8 cellular contexts compared by ENCODE assay signal in the genomic region with DNA sequence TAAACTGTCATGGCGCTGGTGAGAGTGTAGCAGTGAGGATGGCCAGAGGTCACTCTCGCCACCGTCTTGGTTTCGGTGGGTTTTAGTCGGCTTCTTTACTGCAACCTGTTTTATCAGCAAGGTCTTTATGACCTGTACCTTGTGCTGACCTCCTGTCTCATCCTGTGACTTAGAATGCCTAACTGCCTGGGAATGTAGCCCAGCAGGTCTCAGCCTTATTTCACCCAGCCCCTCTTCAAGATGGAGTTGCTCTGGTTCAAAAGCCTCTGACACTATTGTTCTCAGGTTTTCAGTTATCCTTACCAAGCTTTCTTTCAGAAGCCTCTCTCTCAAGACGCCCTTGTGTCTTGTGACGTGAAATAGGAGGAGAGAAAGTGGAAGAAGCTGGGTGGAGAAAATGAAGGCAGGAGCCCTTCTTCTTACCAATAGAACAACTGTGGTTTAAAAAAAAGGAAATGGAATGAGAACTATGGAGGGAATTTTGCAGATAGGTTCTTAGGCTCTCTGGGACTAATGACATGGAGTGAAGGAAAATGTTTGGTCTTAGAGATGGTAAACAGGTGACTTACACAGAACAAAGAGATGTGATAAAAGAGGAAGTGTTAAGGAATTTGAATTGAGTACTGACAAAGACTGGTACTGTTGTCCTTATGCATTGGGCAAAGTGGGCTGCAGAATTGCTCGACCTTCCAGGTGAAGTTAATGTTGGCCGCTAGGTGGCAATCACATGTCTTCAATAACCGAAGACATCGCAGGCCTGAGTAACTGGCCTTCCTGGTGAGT.
DNase-seq lines count a peak whose midpoint lies in the region; ATAC-seq and TF ChIP-seq lines count a peak whose summit lies in the region.

No MANE protein-coding gene starts in this region.

- H3K4me2 ChIP-seq in PC-3 (ENCODE audit: low read length) = no peak overlapping the region
- no peak overlapping the region for H3K4me2 ChIP-seq in osteoblast (ENCODE audit: insufficient read depth, low read length)

- H3K4me1 ChIP-seq in PC-3 (ENCODE audit: insufficient read depth, low read length) = peaks cover 52% of the 10 kb centered on the region
- peaks cover 35% of the 10 kb centered on the region for H3K4me1 ChIP-seq in osteoblast (ENCODE audit: insufficient read depth, low read length)

- no peak overlapping the region for H2AFZ ChIP-seq in PC-3 (ENCODE audit: low read length)
- no peak overlapping the region for H2AFZ ChIP-seq in osteoblast (ENCODE audit: low read length)

- H3K27ac ChIP-seq in PC-3 (ENCODE audit: low read length) (peak overlapping the region; percentile 74), osteoblast (ENCODE audit: low read depth, low read length) (peak overlapping the region; percentile 68)

- no peaks in the 10 kb centered on the region for H3K36me3 ChIP-seq in PC-3 (ENCODE audit: low read depth, low read length)
- H3K36me3 ChIP-seq in osteoblast (ENCODE audit: insufficient read depth, low read length) = no peaks in the 10 kb centered on the region

- H3K79me2 ChIP-seq in PC-3 (ENCODE audit: low read length) (no peaks in the 10 kb centered on the region), osteoblast (ENCODE audit: insufficient read depth, low read length) (no peaks in the 10 kb centered on the region)

- intact Hi-C loops in PC-3 (cut with micrococcal nuclease) = loop anchor here (1.0 to 10.0 kb wide), 11 partner anchors 36 to 376 kb away; partner anchors contain the start of gene TTC23L
- intact Hi-C loops in activated T-helper 1 cell treated with anti-CD3 and anti-CD28 coated beads, Interleukin-12 subunit alpha, Interleukin-12 subunit beta, Interleukin-2, Interleukin-4 antibody, amounts not matched to agents 30 ng/mL and 10 ng/mL and 1 ng/mL, durations not matched to agents 14 hours and 24 hours and 36 hours (cut with micrococcal nuclease) = loop anchor here (1.0 to 10.0 kb wide), 5 partner anchors 35 to 481 kb away; partner anchors contain the start of genes RAI14 and TTC23L

- POLR2A ChIA-PET in PC-3 (lab: Charles Lee; ENCODE audit: unreplicated experiment) = no interaction called here

- H3K9me3 ChIP-seq in PC-3 (ENCODE audit: low read length) = no peaks in the 10 kb centered on the region
- no peaks in the 10 kb centered on the region for H3K9me3 ChIP-seq in osteoblast (ENCODE audit: low read depth, low read length)

- peaks cover 8% of the 10 kb centered on the region for H3K4me1 Mint-ChIP-seq in activated T-helper 1 cell treated with anti-CD3 and anti-CD28 coated beads, Interleukin-12 subunit alpha, Interleukin-12 subunit beta, Interleukin-2, Interleukin-4 antibody, amounts not matched to agents 30 ng/mL and 10 ng/mL and 1 ng/mL, durations not matched to agents 14 hours and 24 hours and 36 hours (ENCODE audit: low read depth)

- BruUV-seq in PC-3 (replicated peaks; lab: Mats Ljungman, UMichigan) = no TSS peak

- no peaks in the 10 kb centered on the region for H3K9me2 ChIP-seq in PC-3 (replicated peaks; ENCODE audit: low read length)

- DNase-seq in EH (ENCODE audit: low read depth) = peak; percentile 90
- DNase-seq in PC-3 = peak; percentile 93
- DNase-seq in activated T-helper 1 cell treated with anti-CD3 and anti-CD28 coated beads, Interleukin-12 subunit alpha, Interleukin-12 subunit beta, Interleukin-2, Interleukin-4 antibody, amounts not matched to agents 30 ng/mL and 10 ng/mL and 1 ng/mL, durations not matched to agents 14 hours and 24 hours and 36 hours (ENCODE audit: low spot score) = peak; percentile 29
- peak; percentile 84 to 95 for DNase-seq in foreskin fibroblast
- DNase-seq in osteoblast (ENCODE audit: insufficient read length, low spot score, missing footprints) = no peak

- peaks cover under 1% of the 10 kb centered on the region for H3K27me3 Mint-ChIP-seq in activated T-helper 1 cell treated with anti-CD3 and anti-CD28 coated beads, Interleukin-12 subunit alpha, Interleukin-12 subunit beta, Interleukin-2, Interleukin-4 antibody, amounts not matched to agents 30 ng/mL and 10 ng/mL and 1 ng/mL, durations not matched to agents 14 hours and 24 hours and 36 hours (ENCODE audit: insufficient read depth)

- TF ChIP-seq RAD21 in Ishikawa (IDR thresholded peaks at IDR 0.05; ENCODE audit: low read depth) = peak; percentile 93

- no peaks in the 10 kb centered on the region for H3F3A ChIP-seq in PC-3 (ENCODE audit: low read length, unreplicated experiment)

- TF ChIP-seq EP300 in Ishikawa (IDR thresholded peaks at IDR 0.05; ENCODE audit: borderline replicate concordance) = no peak

- H3K27ac Mint-ChIP-seq in activated T-helper 1 cell treated with anti-CD3 and anti-CD28 coated beads, Interleukin-12 subunit alpha, Interleukin-12 subunit beta, Interleukin-2, Interleukin-4 antibody, amounts not matched to agents 30 ng/mL and 10 ng/mL and 1 ng/mL, durations not matched to agents 14 hours and 24 hours and 36 hours = no peak overlapping the region

- H3K4me3 ChIP-seq in PC-3 (ENCODE audit: low read length) (no peak overlapping the region), foreskin fibroblast (ENCODE audit: low read depth in 1 of 2, low read length in 2 of 2) (no peak overlapping the region), osteoblast (ENCODE audit: insufficient read depth, low read length) (no peak overlapping the region)

- H3K4me3 Mint-ChIP-seq in activated T-helper 1 cell treated with anti-CD3 and anti-CD28 coated beads, Interleukin-12 subunit alpha, Interleukin-12 subunit beta, Interleukin-2, Interleukin-4 antibody, amounts not matched to agents 30 ng/mL and 10 ng/mL and 1 ng/mL, durations not matched to agents 14 hours and 24 hours and 36 hours = no peak overlapping the region

- no peaks in the 10 kb centered on the region for H3K27me3 ChIP-seq in PC-3 (ENCODE audit: low read length)
- no peaks in the 10 kb centered on the region for H3K27me3 ChIP-seq in osteoblast (ENCODE audit: insufficient read depth, low read length)

- no peaks in the 10 kb centered on the region for H3K9me3 Mint-ChIP-seq in activated T-helper 1 cell treated with anti-CD3 and anti-CD28 coated beads, Interleukin-12 subunit alpha, Interleukin-12 subunit beta, Interleukin-2, Interleukin-4 antibody, amounts not matched to agents 30 ng/mL and 10 ng/mL and 1 ng/mL, durations not matched to agents 14 hours and 24 hours and 36 hours

- H4K20me1 ChIP-seq in PC-3 (ENCODE audit: low read length) (no peaks in the 10 kb centered on the region), osteoblast (ENCODE audit: insufficient read depth, low read length) (no peaks in the 10 kb centered on the region)

- TF ChIP-seq CTCF in PC-3 (conservative IDR thresholded peaks at IDR 0.05; ENCODE audit: low read depth, low read length) = peak; percentile 88
- peak; percentile 56 for TF ChIP-seq CTCF in foreskin fibroblast (IDR thresholded peaks at IDR 0.05; ENCODE audit: low read depth, low read length)
- peak; percentile 81 for TF ChIP-seq CTCF in osteoblast (IDR thresholded peaks at IDR 0.05; ENCODE audit: extremely low read depth, low read depth, low read length)

- peak; percentile 77 for ATAC-seq in GM21717 (IDR thresholded peaks at IDR 0.05; ENCODE audit: unreplicated experiment)
- ATAC-seq in PC-3 = peak; percentile 70
- ATAC-seq in HG03045 (IDR thresholded peaks at IDR 0.05; ENCODE audit: unreplicated experiment) = no peak

- CTCF ChIA-PET in PC-3 (lab: Charles Lee) = interaction anchor here (1.0 kb wide), 1 partner anchor 63 kb away, joined by 3 read pairs; no protein-coding TSS in a partner anchor

- no peaks in the 10 kb centered on the region for H3K36me3 Mint-ChIP-seq in activated T-helper 1 cell treated with anti-CD3 and anti-CD28 coated beads, Interleukin-12 subunit alpha, Interleukin-12 subunit beta, Interleukin-2, Interleukin-4 antibody, amounts not matched to agents 30 ng/mL and 10 ng/mL and 1 ng/mL, durations not matched to agents 14 hours and 24 hours and 36 hours (ENCODE audit: low read depth)

- H3K9ac ChIP-seq in PC-3 (ENCODE audit: low read length) = peak overlapping the region; percentile 37

TF ChIP-seq in Ishikawa, 13 proteins besides CTCF, POLR2A, EP300 and RAD21:
- TF ChIP-seq TEAD4 (IDR thresholded peaks at IDR 0.05) = no peak
- no peak for TF ChIP-seq NFIC (IDR thresholded peaks at IDR 0.05)
TF ChIP-seq in Ishikawa: peak in this region for 0.
